1 cellular context compared by ENCODE assay signal in the genomic region with DNA sequence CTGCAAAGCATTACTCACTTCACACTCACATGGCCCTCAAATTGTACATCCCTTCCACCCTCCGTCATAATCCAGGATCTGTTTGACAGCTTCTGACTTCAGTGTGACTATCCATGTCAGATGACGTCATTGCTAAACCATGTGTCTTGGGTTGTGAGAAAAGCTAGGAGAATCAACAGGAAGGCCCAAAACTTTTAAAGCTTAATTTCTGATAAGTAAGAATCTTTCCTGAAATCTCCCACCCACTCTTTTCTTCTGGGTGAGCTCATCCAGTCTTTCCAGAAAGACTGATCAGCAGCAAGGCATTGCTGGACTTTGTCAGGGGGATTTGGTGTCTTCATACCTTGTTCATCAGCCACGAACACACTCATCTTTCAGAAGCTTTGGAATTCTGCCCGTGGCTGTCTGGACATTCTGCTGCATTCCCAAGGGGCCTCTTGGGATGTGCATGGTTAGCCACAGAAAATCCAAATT.
TF ChIP-seq lines count a peak whose summit lies in the region.

No MANE protein-coding gene starts in this region.

TF ChIP-seq in HEK293, 187 proteins besides CTCF, POLR2A, EP300 and RAD21 (continued from another document and continues in another):
- TF ChIP-seq PRDM10 (tag by site-specific recombination; IDR thresholded peaks at IDR 0.05): peak; percentile 83
- TF ChIP-seq SP3 (tag by site-specific recombination; IDR thresholded peaks at IDR 0.05): 0 out of 2 replicates have a peak, but pooled peaks have one; percentile 19
- peak; percentile 77; the same call in 1 of the 2 replicates for TF ChIP-seq KLF8 (tag by site-specific recombination; IDR thresholded peaks at IDR 0.05)
- no peak for TF ChIP-seq ZNF488 (tag by site-specific recombination; IDR thresholded peaks at IDR 0.05)
- TF ChIP-seq, protein P1, sequence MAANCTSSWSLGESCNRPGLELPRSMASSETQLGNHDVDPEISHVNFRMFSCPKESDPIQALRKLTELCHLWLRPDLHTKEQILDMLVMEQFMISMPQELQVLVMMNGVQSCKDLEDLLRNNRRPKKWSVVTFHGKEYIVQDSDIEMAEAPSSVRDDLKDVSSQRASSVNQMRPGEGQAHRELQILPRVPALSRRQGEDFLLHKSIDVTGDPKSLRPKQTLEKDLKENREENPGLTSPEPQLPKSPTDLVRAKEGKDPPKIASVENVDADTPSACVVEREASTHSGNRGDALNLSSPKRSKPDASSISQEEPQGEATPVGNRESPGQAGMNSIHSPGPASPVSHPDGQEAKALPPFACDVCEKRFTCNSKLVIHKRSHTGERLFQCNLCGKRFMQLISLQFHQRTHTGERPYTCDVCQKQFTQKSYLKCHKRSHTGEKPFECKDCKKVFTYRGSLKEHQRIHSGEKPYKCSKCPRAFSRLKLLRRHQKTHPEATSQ (tag by site-specific recombination; IDR thresholded peaks at IDR 0.05): no peak
- TF ChIP-seq ZNF747 (tag by site-specific recombination; IDR thresholded peaks at IDR 0.05): no peak
- peak; percentile 90 for TF ChIP-seq SCRT2 (tag by site-specific recombination; IDR thresholded peaks at IDR 0.05)
- 0 out of 2 replicates have a peak, but pooled peaks have one; percentile 22 for TF ChIP-seq ZNF24 (tag by site-specific recombination; IDR thresholded peaks at IDR 0.05)
- peak; percentile 96 for TF ChIP-seq ATF2 (tag by site-specific recombination; IDR thresholded peaks at IDR 0.05; ENCODE audit: low read depth)
- TF ChIP-seq ZNF324 (tag by site-specific recombination; IDR thresholded peaks at IDR 0.05): 0 out of 2 replicates have a peak, but pooled peaks have one; percentile 40
- TF ChIP-seq ZFP3 (tag by site-specific recombination; IDR thresholded peaks at IDR 0.05; ENCODE audit: low read depth): no peak
- peak; percentile 77 for TF ChIP-seq SP7 (tag by site-specific recombination; IDR thresholded peaks at IDR 0.05)
- TF ChIP-seq ZNF518A (tag by site-specific recombination; conservative IDR thresholded peaks at IDR 0.05; ENCODE audit: low read depth): 0 out of 2 replicates have a peak, but pooled peaks have one; percentile 33
- TF ChIP-seq TSHZ1 (tag by site-specific recombination; IDR thresholded peaks at IDR 0.05; ENCODE audit: borderline replicate concordance): peak; percentile 74; the same call in 1 of the 2 replicates
- TF ChIP-seq, protein P2, sequence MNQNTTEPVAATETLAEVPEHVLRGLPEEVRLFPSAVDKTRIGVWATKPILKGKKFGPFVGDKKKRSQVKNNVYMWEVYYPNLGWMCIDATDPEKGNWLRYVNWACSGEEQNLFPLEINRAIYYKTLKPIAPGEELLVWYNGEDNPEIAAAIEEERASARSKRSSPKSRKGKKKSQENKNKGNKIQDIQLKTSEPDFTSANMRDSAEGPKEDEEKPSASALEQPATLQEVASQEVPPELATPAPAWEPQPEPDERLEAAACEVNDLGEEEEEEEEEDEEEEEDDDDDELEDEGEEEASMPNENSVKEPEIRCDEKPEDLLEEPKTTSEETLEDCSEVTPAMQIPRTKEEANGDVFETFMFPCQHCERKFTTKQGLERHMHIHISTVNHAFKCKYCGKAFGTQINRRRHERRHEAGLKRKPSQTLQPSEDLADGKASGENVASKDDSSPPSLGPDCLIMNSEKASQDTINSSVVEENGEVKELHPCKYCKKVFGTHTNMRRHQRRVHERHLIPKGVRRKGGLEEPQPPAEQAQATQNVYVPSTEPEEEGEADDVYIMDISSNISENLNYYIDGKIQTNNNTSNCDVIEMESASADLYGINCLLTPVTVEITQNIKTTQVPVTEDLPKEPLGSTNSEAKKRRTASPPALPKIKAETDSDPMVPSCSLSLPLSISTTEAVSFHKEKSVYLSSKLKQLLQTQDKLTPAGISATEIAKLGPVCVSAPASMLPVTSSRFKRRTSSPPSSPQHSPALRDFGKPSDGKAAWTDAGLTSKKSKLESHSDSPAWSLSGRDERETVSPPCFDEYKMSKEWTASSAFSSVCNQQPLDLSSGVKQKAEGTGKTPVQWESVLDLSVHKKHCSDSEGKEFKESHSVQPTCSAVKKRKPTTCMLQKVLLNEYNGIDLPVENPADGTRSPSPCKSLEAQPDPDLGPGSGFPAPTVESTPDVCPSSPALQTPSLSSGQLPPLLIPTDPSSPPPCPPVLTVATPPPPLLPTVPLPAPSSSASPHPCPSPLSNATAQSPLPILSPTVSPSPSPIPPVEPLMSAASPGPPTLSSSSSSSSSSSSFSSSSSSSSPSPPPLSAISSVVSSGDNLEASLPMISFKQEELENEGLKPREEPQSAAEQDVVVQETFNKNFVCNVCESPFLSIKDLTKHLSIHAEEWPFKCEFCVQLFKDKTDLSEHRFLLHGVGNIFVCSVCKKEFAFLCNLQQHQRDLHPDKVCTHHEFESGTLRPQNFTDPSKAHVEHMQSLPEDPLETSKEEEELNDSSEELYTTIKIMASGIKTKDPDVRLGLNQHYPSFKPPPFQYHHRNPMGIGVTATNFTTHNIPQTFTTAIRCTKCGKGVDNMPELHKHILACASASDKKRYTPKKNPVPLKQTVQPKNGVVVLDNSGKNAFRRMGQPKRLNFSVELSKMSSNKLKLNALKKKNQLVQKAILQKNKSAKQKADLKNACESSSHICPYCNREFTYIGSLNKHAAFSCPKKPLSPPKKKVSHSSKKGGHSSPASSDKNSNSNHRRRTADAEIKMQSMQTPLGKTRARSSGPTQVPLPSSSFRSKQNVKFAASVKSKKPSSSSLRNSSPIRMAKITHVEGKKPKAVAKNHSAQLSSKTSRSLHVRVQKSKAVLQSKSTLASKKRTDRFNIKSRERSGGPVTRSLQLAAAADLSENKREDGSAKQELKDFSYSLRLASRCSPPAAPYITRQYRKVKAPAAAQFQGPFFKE (tag by site-specific recombination; IDR thresholded peaks at IDR 0.05; ENCODE audit: borderline replicate concordance): no peak
- 0 out of 2 replicates have a peak, but pooled peaks have one; percentile 60 for TF ChIP-seq ZBTB21 (tag by site-specific recombination; IDR thresholded peaks at IDR 0.05)
- peak; percentile 52 for TF ChIP-seq ZNF398 (tag by site-specific recombination; IDR thresholded peaks at IDR 0.05)
- peak; percentile 77 for TF ChIP-seq ZNF366 (tag by site-specific recombination; conservative IDR thresholded peaks at IDR 0.05)
- TF ChIP-seq ZNF202 (tag by site-specific recombination; IDR thresholded peaks at IDR 0.05; ENCODE audit: borderline replicate concordance): no peak
- no peak for TF ChIP-seq ZNF19 (tag by site-specific recombination; IDR thresholded peaks at IDR 0.05; ENCODE audit: low read depth)
